Comparison of ENCODE assay signal across 9 cellular contexts in the genomic region with DNA sequence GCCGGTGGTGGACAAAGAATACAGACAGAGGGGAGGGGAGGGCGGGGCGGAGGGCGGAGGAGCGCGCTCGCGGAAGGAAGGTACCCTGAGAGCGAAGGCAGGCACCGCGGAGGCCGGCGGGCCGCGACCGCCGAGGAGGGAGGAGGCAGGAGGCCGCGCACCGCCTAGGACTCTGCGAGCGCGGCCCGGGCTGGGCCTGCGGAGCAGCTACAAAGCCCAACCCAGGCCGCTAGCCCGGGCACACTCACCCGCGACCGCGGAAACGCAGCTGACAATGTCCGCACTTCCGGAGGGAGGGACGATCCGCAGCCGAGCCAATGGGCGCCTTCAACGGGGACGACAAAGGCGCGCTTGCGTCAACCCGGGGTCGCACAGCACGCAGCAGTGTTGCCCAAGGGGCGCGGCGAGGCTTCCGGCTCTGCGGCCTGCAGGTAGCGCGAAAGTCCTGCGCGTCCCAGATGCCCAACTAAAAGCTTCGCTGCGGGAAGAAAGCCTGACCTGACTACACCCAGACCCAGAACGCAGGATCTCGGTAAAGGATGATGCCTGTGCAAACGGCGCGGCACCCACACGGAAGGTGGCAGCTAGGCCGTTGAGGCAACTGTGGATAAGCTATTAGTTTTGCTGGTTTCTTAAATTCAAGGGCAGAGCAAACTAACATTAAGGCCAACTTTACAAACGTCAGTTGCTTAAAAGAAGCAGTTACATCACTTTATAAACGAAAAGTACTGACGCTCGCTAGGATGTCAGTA. TPM values are rescaled to one million over a fixed set of nuclear protein-coding genes. Genes with fewer than 3 reads are reported as not detected.
DNase-seq lines count a peak whose midpoint lies in the region; ATAC-seq, FAIRE-seq and TF ChIP-seq lines count a peak whose summit lies in the region.
"Had no signal": no experiment of that assay in that cellular context is flagged by ENCODE, and none has a peak within 500 bp of the region (broad histone marks: within the 10 kb centered on the region; RNA-seq: fewer than 3 reads in every experiment).

C18orf32 (minus strand) TSS at position 276 of the 752 bp plus-strand sequence. CDS start 3,486 bp downstream, outside the sequence.

- TF ChIP-seq CTCF in AG09309 (IDR thresholded peaks at IDR 0.05; ENCODE audit: control insufficient read depth, insufficient read depth, low read depth, low read length, missing control alignments) (no peak), keratinocyte (optimal IDR thresholded peaks at IDR 0.05 in 1 of 3, IDR thresholded peaks at IDR 0.05 in 1 of 3, conservative IDR thresholded peaks at IDR 0.05 in 1 of 3; ENCODE audit: extremely low read depth in 1 of 3, insufficient read depth in 2 of 3, low read length in 3 of 3) (no peak)

- peak within 1 kb of the TSS; percentile 68 for H3K27ac ChIP-seq in keratinocyte (ENCODE audit: control insufficient read depth, insufficient read depth, low read length)

- dilution Hi-C loops in keratinocyte (cut with MboI; ENCODE audit: extremely low pct_ligation_motif_present, low sequenced_read_pairs), result no loop called here

- peak; percentile 73 for DNase-seq in AG09309 (ENCODE audit: low read depth)
- DNase-seq in NCI-H446 (lab: John Stamatoyannopoulos, UW), result peak; percentile 54 to 91
- peak; percentile 89 for DNase-seq in activated CD4-positive, CD25-positive, alpha-beta regulatory T cell treated with anti-CD3 and anti-CD28 coated beads, Interleukin-2, amount 50 U/mL, for 16 hours (ENCODE audit: low read depth, low spot score)
- DNase-seq in central memory CD8-positive, alpha-beta T cell (ENCODE audit: low spot score in 2 of 2), result peak; percentile 90
- no peak for DNase-seq in keratinocyte (ENCODE audit: low read depth, low spot score)
- DNase-seq in stimulated activated CD4-positive, alpha-beta T cell treated with anti-CD3 and anti-CD28 coated beads, Interleukin-15, amount 100 ng/mL, for 1 hour (ENCODE audit: low read depth in 1 of 2, low spot score in 1 of 2), result peak; percentile 84 to 89

- H3K9ac ChIP-seq in keratinocyte (ENCODE audit: control insufficient read depth, extremely low read depth, insufficient read depth, low read length), result peak within 1 kb of the TSS; percentile 78

- peaks cover 74% of the 10 kb centered on the region for H3K4me1 Mint-ChIP-seq in central memory CD8-positive, alpha-beta T cell

- H3K4me3 ChIP-seq in AG09309 (ENCODE audit: control insufficient read depth, low read depth, low read length), result peak within 1 kb of the TSS; percentile 61
- peak within 1 kb of the TSS; percentile 64 to 96 (median 67) for H3K4me3 ChIP-seq in keratinocyte (ENCODE audit: control insufficient read depth in 2 of 3, extremely low read depth in 1 of 3, insufficient read depth in 2 of 3, low read depth in 1 of 3, low read length in 3 of 3)

- H3K4me2 ChIP-seq in keratinocyte (ENCODE audit: control insufficient read depth, extremely low read depth, insufficient read depth, low read depth, low read length), result peak within 1 kb of the TSS; percentile 79

- no peaks in the 10 kb centered on the region for H4K20me1 ChIP-seq in keratinocyte (ENCODE audit: control insufficient read depth, extremely low read depth, insufficient read depth, low read length)

- no peaks in the 10 kb centered on the region for H3K27me3 Mint-ChIP-seq in central memory CD8-positive, alpha-beta T cell

- H3K4me1 ChIP-seq in keratinocyte (ENCODE audit: control insufficient read depth, extremely low read depth, insufficient read depth, low read length), result peaks cover 29% of the 10 kb centered on the region

- H3K27me3 ChIP-seq in keratinocyte (ENCODE audit: control insufficient read depth, extremely low read depth, insufficient read depth, low read length), result no peaks in the 10 kb centered on the region

- peak within 1 kb of the TSS; percentile 58 for H2AFZ ChIP-seq in keratinocyte (ENCODE audit: control insufficient read depth, low read length)

- ATAC-seq in GM19025 (IDR thresholded peaks at IDR 0.05; ENCODE audit: low read depth, unreplicated experiment) (peak; percentile 96), HG03342 (IDR thresholded peaks at IDR 0.05; ENCODE audit: unreplicated experiment) (peak; percentile 92)
- ATAC-seq in central memory CD8-positive, alpha-beta T cell (replicated peaks; ENCODE audit: extremely low read depth, poor library complexity, severe bottlenecking), result peak; percentile 87

- peak within 1 kb of the TSS; percentile 93 for H3K4me3 Mint-ChIP-seq in central memory CD8-positive, alpha-beta T cell

- H3K9me3 ChIP-seq in keratinocyte (ENCODE audit: control insufficient read depth, low read depth, low read length), result no peaks in the 10 kb centered on the region

- peak within 1 kb of the TSS; percentile 97 for H3K27ac Mint-ChIP-seq in central memory CD8-positive, alpha-beta T cell (ENCODE audit: low read depth)

- FAIRE-seq in keratinocyte (lab: Jason Lieb, UNC), result no peak
- FAIRE-seq: colon had no signal

- H3K36me3 ChIP-seq in keratinocyte (ENCODE audit: control insufficient read depth in 2 of 2, extremely low read depth in 1 of 2, insufficient read depth in 2 of 2, low read length in 2 of 2), result peaks cover 15 to 23% of the 10 kb centered on the region in 2 experiments

- peaks cover 54% of the 10 kb centered on the region for H3K79me2 ChIP-seq in keratinocyte (ENCODE audit: control insufficient read depth, insufficient read depth, low read length)

- peaks cover 72% of the 10 kb centered on the region for H3K36me3 Mint-ChIP-seq in central memory CD8-positive, alpha-beta T cell (ENCODE audit: insufficient read depth)

- no peaks in the 10 kb centered on the region for H3K9me3 Mint-ChIP-seq in central memory CD8-positive, alpha-beta T cell

- H3K9me1 ChIP-seq in keratinocyte (ENCODE audit: control insufficient read depth, extremely low read depth, insufficient read depth, low read length), result no peaks in the 10 kb centered on the region

RNA-seq across cellular contexts. Expression of gene C18orf32, which starts in this region (rescaled TPM):
- polyA plus RNA-seq in keratinocyte, result 22.7 to 35.7 TPM (median 23.5 TPM) in 3 replicates
- polyA plus RNA-seq in keratinocyte (2011; ENCODE audit: low read depth), result 7.7 TPM
- 32.6 and 42.6 TPM in 2 replicates for polyA plus RNA-seq in keratinocyte (2011; cell fraction: cytosol; rRNA removed)
- 12.0 and 20.0 TPM in 2 replicates for polyA plus RNA-seq in keratinocyte (2011; cell fraction: nucleus; rRNA removed)
- 23.3 and 31.9 TPM in 2 replicates for polyA plus RNA-seq in keratinocyte (2012; ENCODE audit: low replicate concordance)
- polyA minus RNA-seq in keratinocyte, result 0.79 to 1.6 TPM (median 0.93 TPM) in 3 replicates
- 10.7 TPM for polyA minus RNA-seq in keratinocyte (2011; cell fraction: cytosol; rRNA and poly(A)+ RNA removed)
- 1.3 and 2.2 TPM in 2 replicates for polyA minus RNA-seq in keratinocyte (2011; cell fraction: nucleus; rRNA and poly(A)+ RNA removed)
